In the genomic region with DNA sequence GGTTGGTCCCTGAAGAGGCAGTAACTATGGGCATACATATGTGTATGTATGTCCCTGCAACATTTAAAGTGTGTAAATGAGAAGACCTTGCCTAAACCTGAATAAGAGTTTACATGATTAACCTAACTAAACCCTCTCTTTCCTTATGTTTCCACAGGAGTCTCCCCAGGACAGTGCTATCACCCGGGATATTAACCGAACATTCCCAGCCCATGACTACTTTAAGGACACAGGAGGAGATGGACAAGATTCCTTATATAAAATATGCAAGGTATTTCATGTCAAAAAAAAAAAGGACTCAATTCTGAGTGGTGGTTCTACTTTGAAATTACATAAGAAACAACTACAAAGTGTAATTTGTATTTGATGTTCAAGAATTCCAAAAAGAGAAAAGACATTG, we compare ENCODE assay signal across 1 cellular context.
TF ChIP-seq lines count a peak whose summit lies in the region.

No MANE protein-coding gene starts in this region.

TF ChIP-seq in IMR-90, 13 proteins besides CTCF, POLR2A, EP300 and RAD21:
- TF ChIP-seq MAFK (IDR thresholded peaks at IDR 0.05; ENCODE audit: low read depth, low read length), result no peak
- TF ChIP-seq MXI1 (IDR thresholded peaks at IDR 0.05; ENCODE audit: borderline replicate concordance, low read depth, low read length), result no peak
- TF ChIP-seq NFE2L2 (IDR thresholded peaks at IDR 0.05; ENCODE audit: low read depth, low read length), result no peak
- no peak for TF ChIP-seq MAZ (IDR thresholded peaks at IDR 0.05; ENCODE audit: borderline replicate concordance, low read depth, low read length)
- TF ChIP-seq RFX5 (IDR thresholded peaks at IDR 0.05; ENCODE audit: low read depth, low read length), result no peak
- no peak for TF ChIP-seq BHLHE40 (IDR thresholded peaks at IDR 0.05; ENCODE audit: low read depth, low read length)
- no peak for TF ChIP-seq SMC3 (IDR thresholded peaks at IDR 0.05; ENCODE audit: low read depth, low read length)
- no peak for TF ChIP-seq RCOR1 (IDR thresholded peaks at IDR 0.05; ENCODE audit: insufficient replicate concordance, low read length)
- TF ChIP-seq CEBPB (IDR thresholded peaks at IDR 0.05; ENCODE audit: low read depth, low read length), result no peak
- TF ChIP-seq CHD1 (IDR thresholded peaks at IDR 0.05; ENCODE audit: low read depth, low read length), result no peak
- TF ChIP-seq, protein P1, sequence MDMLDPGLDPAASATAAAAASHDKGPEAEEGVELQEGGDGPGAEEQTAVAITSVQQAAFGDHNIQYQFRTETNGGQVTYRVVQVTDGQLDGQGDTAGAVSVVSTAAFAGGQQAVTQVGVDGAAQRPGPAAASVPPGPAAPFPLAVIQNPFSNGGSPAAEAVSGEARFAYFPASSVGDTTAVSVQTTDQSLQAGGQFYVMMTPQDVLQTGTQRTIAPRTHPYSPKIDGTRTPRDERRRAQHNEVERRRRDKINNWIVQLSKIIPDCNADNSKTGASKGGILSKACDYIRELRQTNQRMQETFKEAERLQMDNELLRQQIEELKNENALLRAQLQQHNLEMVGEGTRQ (IDR thresholded peaks at IDR 0.05; ENCODE audit: low read depth, low read length), result no peak
- TF ChIP-seq FOS (IDR thresholded peaks at IDR 0.05; ENCODE audit: low read depth, low read length), result no peak
- TF ChIP-seq, protein P2, sequence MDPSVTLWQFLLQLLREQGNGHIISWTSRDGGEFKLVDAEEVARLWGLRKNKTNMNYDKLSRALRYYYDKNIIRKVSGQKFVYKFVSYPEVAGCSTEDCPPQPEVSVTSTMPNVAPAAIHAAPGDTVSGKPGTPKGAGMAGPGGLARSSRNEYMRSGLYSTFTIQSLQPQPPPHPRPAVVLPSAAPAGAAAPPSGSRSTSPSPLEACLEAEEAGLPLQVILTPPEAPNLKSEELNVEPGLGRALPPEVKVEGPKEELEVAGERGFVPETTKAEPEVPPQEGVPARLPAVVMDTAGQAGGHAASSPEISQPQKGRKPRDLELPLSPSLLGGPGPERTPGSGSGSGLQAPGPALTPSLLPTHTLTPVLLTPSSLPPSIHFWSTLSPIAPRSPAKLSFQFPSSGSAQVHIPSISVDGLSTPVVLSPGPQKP (IDR thresholded peaks at IDR 0.05; ENCODE audit: borderline replicate concordance, low read depth, low read length), result no peak
